Comparison of ENCODE assay signal across 8 cellular contexts in the genomic region with DNA sequence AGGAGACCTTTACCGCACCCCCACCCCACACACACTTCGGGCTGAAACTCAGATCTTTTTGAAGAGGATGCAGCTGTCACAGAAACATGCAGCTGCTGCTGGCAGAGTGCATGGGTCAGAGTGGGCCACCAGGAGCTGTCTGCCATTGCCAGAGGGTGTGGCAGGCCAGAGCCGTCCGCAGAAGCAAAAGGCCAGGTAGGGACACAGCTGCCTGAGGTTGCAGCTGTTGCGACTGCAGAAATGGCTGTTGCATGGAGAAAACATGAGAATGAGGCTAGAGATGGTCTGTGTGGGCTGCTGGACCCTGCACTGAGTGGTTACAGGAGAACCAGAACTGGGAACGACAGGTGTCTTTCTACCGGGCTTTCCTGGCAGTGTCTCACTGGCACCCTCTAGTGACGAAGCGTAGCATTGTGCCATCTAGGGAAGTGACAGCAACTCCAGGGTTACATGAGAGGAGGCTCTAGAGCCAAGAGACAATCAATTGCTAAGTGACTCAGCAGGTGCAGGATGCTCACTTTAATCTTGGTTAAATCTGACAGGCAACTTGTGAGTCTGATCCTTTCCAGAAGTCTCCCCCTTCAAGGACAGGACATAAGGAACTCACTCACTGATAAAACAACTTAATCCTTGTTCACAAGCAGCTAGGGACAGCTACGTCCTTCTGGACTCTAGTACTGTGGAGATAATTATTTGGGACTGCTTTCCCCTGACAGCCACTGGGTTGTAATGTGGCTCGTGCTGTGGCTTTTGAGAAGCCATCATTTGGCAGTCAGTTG. TPM values are rescaled to one million over a fixed set of nuclear protein-coding genes. Genes with fewer than 3 reads are reported as not detected.
DNase-seq lines count a peak whose midpoint lies in the region; ATAC-seq and TF ChIP-seq lines count a peak whose summit lies in the region.

No MANE protein-coding gene starts in this region.

- ATAC-seq in GM19438 (IDR thresholded peaks at IDR 0.05; ENCODE audit: low read depth, unreplicated experiment) = peak; percentile 64

- intact Hi-C loops in CD14-positive monocyte (cut with micrococcal nuclease) = loop anchor here (2.0 to 10.0 kb wide), 6 partner anchors 45 to 141 kb away; partner anchors contain the start of gene SERPINB1 (in 1 of the 2)

- peaks cover 14% of the 10 kb centered on the region for H3K9me3 ChIP-seq in endodermal cell (ENCODE audit: control insufficient read depth, low read length)

- H3K9me3 Mint-ChIP-seq in CD14-positive monocyte (peaks cover 0 to 11% (median 10%) of the 10 kb centered on the region in 7 donors), endodermal cell (peaks cover 24% of the 10 kb centered on the region)

- peak overlapping the region; percentile 53 to 76 for H3K4me3 Mint-ChIP-seq in CD14-positive monocyte
- H3K4me3 Mint-ChIP-seq in endodermal cell = no peak overlapping the region

- TF ChIP-seq CTCF in CD14-positive monocyte (IDR thresholded peaks at IDR 0.05) (peak; percentile 94), endodermal cell (conservative IDR thresholded peaks at IDR 0.05) (peak; percentile 98)

- H3K4me3 ChIP-seq in endodermal cell (ENCODE audit: low read length) = no peak overlapping the region

- H3K27ac Mint-ChIP-seq in CD14-positive monocyte (peak overlapping the region in 4 of 7 donors; percentile 45 to 62 (median 53)), endodermal cell (peak overlapping the region; percentile 77)

- peak overlapping the region; percentile 8 for H3K9ac ChIP-seq in endodermal cell (ENCODE audit: extremely low read depth, low read length, poor library complexity, severe bottlenecking)

- peaks cover under 1% of the 10 kb centered on the region for H3K4me1 ChIP-seq in endodermal cell (ENCODE audit: control insufficient read depth, insufficient read depth, low read length)

- DNase-seq in CD14-positive monocyte (ENCODE audit: low spot score) = peak; percentile 71
- DNase-seq in HT-29 (ENCODE audit: low spot score) = peak; percentile 98
- peak; percentile 45 to 78 for DNase-seq in NOMO-1 (lab: John Stamatoyannopoulos, UW; ENCODE audit: unreplicated experiment in 2 of 2)
- peak; percentile 75 to 76 for DNase-seq in activated CD8-positive, alpha-beta memory T cell treated with anti-CD3 and anti-CD28 coated beads for 4 hours (ENCODE audit: low read depth in 2 of 2)
- DNase-seq in endodermal cell = peak; percentile 99
- DNase-seq in middle frontal gyrus (ENCODE audit: extremely low spot score, low spot score) = peak; percentile 58
- peak; percentile 70 to 75 for DNase-seq in stimulated activated CD8-positive, alpha-beta memory T cell treated with anti-CD3 and anti-CD28 coated beads, Interleukin-4, amount 100 ng/mL, for 1 hour (ENCODE audit: low read depth in 2 of 2, low spot score in 1 of 2)

- no peak overlapping the region for H3K27ac ChIP-seq in endodermal cell (ENCODE audit: low read depth, low read length)

- H3K4me1 Mint-ChIP-seq in CD14-positive monocyte (peaks cover 11% of the 10 kb centered on the region), endodermal cell (peaks cover 23% of the 10 kb centered on the region)

- H3K36me3 ChIP-seq in endodermal cell (ENCODE audit: control insufficient read depth, insufficient read depth, low read length) = no peaks in the 10 kb centered on the region

- H3K27me3 ChIP-seq in endodermal cell (ENCODE audit: control insufficient read depth, insufficient read depth, low read length, poor library complexity, severe bottlenecking) = no peaks in the 10 kb centered on the region

- WGBS in endodermal cell (ENCODE audit: insufficient coverage in 1 of 2, insufficient read length in 1 of 2), 2 experiments = 35 to 37% methylated on average over 10 to 11 of the region's 11 CpGs

- H3K36me3 Mint-ChIP-seq in CD14-positive monocyte (no peaks in the 10 kb centered on the region), endodermal cell (ENCODE audit: low read depth) (peaks cover 2% of the 10 kb centered on the region)

- H3K27me3 Mint-ChIP-seq in CD14-positive monocyte (ENCODE audit: low read depth in 3 of 3) (peaks cover 0 to 5% (median 1%) of the 10 kb centered on the region in 3 donors), endodermal cell (ENCODE audit: insufficient read depth) (no peaks in the 10 kb centered on the region)

RNA-seq across cellular contexts. Expression of gene SERPINB9, which starts 29.1 kb away (rescaled TPM):
- 10 to 100 TPM; 34.3 to 77.7 TPM for polyA plus RNA-seq in CD14-positive monocyte
- 2.0 and 2.9 TPM in 2 replicates for total RNA-seq in HT-29 (2014; rRNA removed; shearing (Covaris generic))
- total RNA-seq in endodermal cell = 100 to 1,000 TPM; 192 to 390 TPM
- polyA plus RNA-seq in endodermal cell (2013, experiment 1 of 2) = 39.8 TPM
- 48.5 TPM for polyA plus RNA-seq in endodermal cell (2013, experiment 2 of 2)

RNA-seq across cellular contexts. Expression of gene SERPINB6, which starts 39.2 kb away (rescaled TPM):
- polyA plus RNA-seq in CD14-positive monocyte = 100 to 1,000 TPM; 200 to 208 TPM
- total RNA-seq in HT-29 (2014; rRNA removed; shearing (Covaris generic)) = 68.0 and 74.6 TPM in 2 replicates
- 100 to 1,000 TPM; 128 to 150 TPM for total RNA-seq in endodermal cell
- polyA plus RNA-seq in endodermal cell (2013, experiment 1 of 2) = 39.0 TPM
- polyA plus RNA-seq in endodermal cell (2013, experiment 2 of 2) = 39.4 TPM

Comparison
In these comparisons a context has a peak if more than half of its experiments do, and no peak if none do; other contexts are left out.
1. RNA of gene SERPINB9, which starts 29.1 kb away (total RNA-seq): 192 to 390 TPM in endodermal cell; 2.0 to 2.9 TPM in HT-29; every median in the first group is over 10 times any median in the second.
2. Peak in every context shown above with its lines, with median percentiles within 50 percentile points of each other: DNase-seq.